9 cellular contexts compared by ENCODE assay signal in the genomic region with DNA sequence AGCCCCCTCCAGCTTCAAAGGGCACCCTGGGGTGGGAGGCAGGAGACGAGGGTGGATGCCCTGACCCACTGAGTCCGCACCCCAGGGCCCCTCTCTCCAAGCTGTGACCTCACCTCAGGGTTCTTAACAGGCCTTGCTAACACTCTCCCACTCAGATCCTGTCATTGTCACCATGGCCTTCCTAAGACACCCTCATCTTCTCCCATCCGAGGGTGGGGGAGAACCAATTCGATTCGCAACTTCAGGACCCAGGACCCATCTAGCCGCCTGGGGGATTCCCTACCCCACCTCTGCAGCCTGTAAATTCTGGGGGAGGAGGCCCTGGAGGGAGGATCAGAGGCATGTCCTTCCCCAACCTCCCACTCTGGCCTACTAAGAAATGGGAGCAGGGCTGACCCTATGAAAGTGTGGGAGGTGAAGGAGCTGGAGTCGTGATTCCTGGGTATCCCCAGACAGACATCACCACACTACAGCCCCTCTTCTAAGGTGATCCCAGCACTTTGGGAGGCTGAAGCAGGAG. TPM values are rescaled to one million over a fixed set of nuclear protein-coding genes. Genes with fewer than 3 reads are reported as not detected.
A peak's percentile ranks its signal among the peaks of the same experiment; 100 is the strongest.
DNase-seq lines count a peak whose midpoint lies in the region; ATAC-seq lines count a peak whose summit lies in the region.
"Had no signal": no experiment of that assay in that cellular context is flagged by ENCODE, and none has a peak within 500 bp of the region (broad histone marks: within the 10 kb centered on the region; RNA-seq: fewer than 3 reads in every experiment).

No MANE protein-coding gene starts in this region.

- in situ Hi-C loops in ACHN (cut with HindIII; ENCODE audit: low pct_ligation_motif_present, low pct_unique_long_range_greater_than_20kb, low sequenced_read_pairs) = no loop called here

- DNase-seq in DMS53 treated with DMSO at 0.1 percent for 48 hours (lab: John Stamatoyannopoulos, UW; ENCODE audit: unreplicated experiment) = peak; percentile 48
- DNase-seq in activated CD4-positive, alpha-beta memory T cell treated with anti-CD3 and anti-CD28 coated beads, Interleukin-2, amount 10 ng/mL, durations not matched to agents 7 days and 5 days = no peak
- DNase-seq in activated effector memory CD4-positive, alpha-beta T cell treated with anti-CD3 and anti-CD28 coated beads, Interleukin-2, amount 50 U/mL, for 16 hours = no peak
- no peak for DNase-seq in cerebellar nuclear complex (lab: John Stamatoyannopoulos, UW)
- DNase-seq in ACHN = no peak
- DNase-seq in stimulated activated CD4-positive, alpha-beta T cell treated with anti-CD3 and anti-CD28 coated beads, Interleukin-1b, Interleukin-23, amount 100 ng/mL, for 48 hours = no peak

- H3K4me3 Mint-ChIP-seq in activated CD4-positive, alpha-beta memory T cell treated with anti-CD3 and anti-CD28 coated beads, Interleukin-2, amount 10 ng/mL, durations not matched to agents 7 days and 5 days = peak overlapping the region; percentile 47

- CTCF ChIA-PET in activated CD4-positive, alpha-beta memory T cell treated with anti-CD3 and anti-CD28 coated beads, Interleukin-2, amount 10 ng/mL, durations not matched to agents 7 days and 5 days (lab: Charles Lee) = interaction anchor here (1.0 to 3.0 kb wide), 6 partner anchors 9 to 157 kb away, joined by 4 to 22 read pairs (median 13); a partner anchor contains a TSS

- no peaks in the 10 kb centered on the region for H3K9me3 ChIP-seq in mesodermal cell (ENCODE audit: control insufficient read depth, low read length)
- H3K9me3 ChIP-seq: SJSA1 had no signal

- 38 to 83% methylated on average over 1 of the region's 7 CpGs for WGBS in mesodermal cell (ENCODE audit: insufficient coverage in 2 of 2), 2 experiments

- H3K4me1 Mint-ChIP-seq in activated CD4-positive, alpha-beta memory T cell treated with anti-CD3 and anti-CD28 coated beads, Interleukin-2, amount 10 ng/mL, durations not matched to agents 7 days and 5 days = peaks cover 51% of the 10 kb centered on the region

- no peak overlapping the region for H3K4me3 ChIP-seq in mesodermal cell (ENCODE audit: extremely low read depth, insufficient read depth, low read length, poor library complexity, severe bottlenecking)
- H3K4me3 ChIP-seq: SJSA1 had no signal

- peak; percentile 14 for ATAC-seq in GM21786 (IDR thresholded peaks at IDR 0.05; ENCODE audit: unreplicated experiment)

- H3K27ac ChIP-seq in mesodermal cell (ENCODE audit: low read depth, low read length, severe bottlenecking) = peak overlapping the region; percentile 23
- H3K27ac ChIP-seq: SJSA1 had no signal

- peaks cover 20% of the 10 kb centered on the region for H3K36me3 Mint-ChIP-seq in activated CD4-positive, alpha-beta memory T cell treated with anti-CD3 and anti-CD28 coated beads, Interleukin-2, amount 10 ng/mL, durations not matched to agents 7 days and 5 days (ENCODE audit: low read depth)

- H3K9me3 Mint-ChIP-seq in activated CD4-positive, alpha-beta memory T cell treated with anti-CD3 and anti-CD28 coated beads, Interleukin-2, amount 10 ng/mL, durations not matched to agents 7 days and 5 days = no peaks in the 10 kb centered on the region

- POLR2A ChIA-PET in activated CD4-positive, alpha-beta memory T cell treated with anti-CD3 and anti-CD28 coated beads, Interleukin-2, amount 10 ng/mL, durations not matched to agents 7 days and 5 days (lab: Charles Lee) = interaction anchor here (1.1 to 11.3 kb wide), 9 partner anchors 8 to 51 kb away, joined by 3 to 106 read pairs (median 19); a partner anchor contains a TSS

- no peaks in the 10 kb centered on the region for H3K27me3 Mint-ChIP-seq in activated CD4-positive, alpha-beta memory T cell treated with anti-CD3 and anti-CD28 coated beads, Interleukin-2, amount 10 ng/mL, durations not matched to agents 7 days and 5 days

- H3K27ac Mint-ChIP-seq in activated CD4-positive, alpha-beta memory T cell treated with anti-CD3 and anti-CD28 coated beads, Interleukin-2, amount 10 ng/mL, durations not matched to agents 7 days and 5 days = peak overlapping the region; percentile 85

- H3K4me1 ChIP-seq in mesodermal cell (ENCODE audit: control insufficient read depth, insufficient read depth, low read length, poor library complexity, severe bottlenecking) = peaks cover 24% of the 10 kb centered on the region

- H3K36me3 ChIP-seq in mesodermal cell (ENCODE audit: control insufficient read depth, insufficient read depth, low read length) = peaks cover 29% of the 10 kb centered on the region

RNA-seq across cellular contexts. Expression of a gene that starts 17.4 kb away (rescaled TPM):
- total RNA-seq in activated CD4-positive, alpha-beta memory T cell treated with anti-CD3 and anti-CD28 coated beads, Interleukin-2, amount 10 ng/mL, durations not matched to agents 7 days and 5 days = 10 to 100 TPM; 53.0 to 56.0 TPM
- 138 TPM for polyA plus RNA-seq in mesodermal cell (2013, experiment 1 of 2)
- 118 TPM for polyA plus RNA-seq in mesodermal cell (2013, experiment 2 of 2)

RNA-seq across cellular contexts. Expression of a gene that starts 52.5 kb away (rescaled TPM):
- total RNA-seq in activated CD4-positive, alpha-beta memory T cell treated with anti-CD3 and anti-CD28 coated beads, Interleukin-2, amount 10 ng/mL, durations not matched to agents 7 days and 5 days = 1 to 10 TPM; 5.7 to 6.1 TPM
- polyA plus RNA-seq in mesodermal cell (2013, experiment 1 of 2) = 28.2 TPM
- 29.8 TPM for polyA plus RNA-seq in mesodermal cell (2013, experiment 2 of 2)

RNA-seq across cellular contexts. Expression of a gene that starts 52.8 kb away (rescaled TPM):
- total RNA-seq in activated CD4-positive, alpha-beta memory T cell treated with anti-CD3 and anti-CD28 coated beads, Interleukin-2, amount 10 ng/mL, durations not matched to agents 7 days and 5 days = 10 to 100 TPM; 10.8 to 11.5 TPM
- polyA plus RNA-seq in mesodermal cell (2013, experiment 1 of 2) = 6.2 TPM
- 4.7 TPM for polyA plus RNA-seq in mesodermal cell (2013, experiment 2 of 2)
